ENCODE assay signal across 27 cellular contexts in the genomic region with DNA sequence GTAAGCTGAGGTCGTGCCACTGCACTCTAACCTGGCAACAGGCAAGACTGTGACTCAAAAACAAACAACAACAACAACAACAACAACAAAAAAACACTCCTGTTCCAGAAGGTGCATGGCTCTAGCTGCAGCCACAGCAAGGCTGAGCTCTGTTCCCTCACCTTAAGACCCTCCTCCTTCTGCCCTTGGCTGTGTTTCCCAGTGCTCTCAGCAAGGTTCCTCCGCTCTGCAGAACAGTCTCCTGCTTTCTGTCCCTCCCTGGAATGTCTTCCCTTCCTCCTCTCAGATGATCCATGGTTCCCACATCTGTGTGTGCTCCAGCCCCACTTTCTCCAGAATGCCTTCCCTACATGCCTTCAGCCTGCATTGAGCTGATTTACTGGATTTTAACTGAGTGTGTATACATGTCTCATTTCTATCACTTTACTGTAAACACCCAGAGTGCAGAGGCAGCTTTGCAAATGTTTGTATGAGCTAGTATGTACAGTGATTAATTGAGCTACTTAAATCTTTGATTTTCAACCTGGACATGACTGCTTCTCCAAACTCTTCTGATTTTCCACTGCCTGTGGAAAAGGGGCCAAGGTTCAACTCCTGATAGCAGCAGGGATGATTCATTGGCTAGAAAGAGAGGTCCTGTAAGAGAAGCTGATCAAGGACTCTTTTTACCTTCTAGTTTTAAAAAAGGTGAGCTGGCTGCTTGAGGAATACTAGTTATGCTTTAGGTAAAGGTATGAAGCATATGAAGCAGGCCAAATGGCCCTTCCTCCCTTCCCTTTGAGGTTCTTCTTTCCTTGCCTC. TPM values are rescaled to one million over a fixed set of nuclear protein-coding genes. Genes with fewer than 3 reads are reported as not detected.
DNase-seq lines count a peak whose midpoint lies in the region; ATAC-seq, FAIRE-seq and TF ChIP-seq lines count a peak whose summit lies in the region.
"Had no signal": no experiment of that assay in that cellular context is flagged by ENCODE, and none has a peak within 500 bp of the region (broad histone marks: within the 10 kb centered on the region; RNA-seq: fewer than 3 reads in every experiment).

No MANE protein-coding gene starts in this region.

- ATAC-seq in A549 (peak in 1 of 2 experiments; percentile 42; a peak in 2 of 6 replicates), HG02571 (IDR thresholded peaks at IDR 0.05; ENCODE audit: unreplicated experiment) (no peak), HG03457 (IDR thresholded peaks at IDR 0.05; ENCODE audit: unreplicated experiment) (no peak)
- ATAC-seq: PC-3 had no signal

- no peak overlapping the region for H3K27ac ChIP-seq in A549
- no peak overlapping the region for H3K27ac ChIP-seq in PC-9
- H3K27ac ChIP-seq in hepatocyte: peak overlapping the region; percentile 38
- no peak overlapping the region for H3K27ac ChIP-seq in osteoblast (ENCODE audit: low read depth, low read length)
- H3K27ac ChIP-seq: BLaER1 treated with 17β-estradiol and CSF1 and Interleukin-3, amounts not matched to agents 10 nM and 100 nM; GM23248; SJSA1 had no signal

- H2AFZ ChIP-seq in PC-9: peak overlapping the region; percentile 17
- no peak overlapping the region for H2AFZ ChIP-seq in hepatocyte
- H2AFZ ChIP-seq in osteoblast (ENCODE audit: low read length): peak overlapping the region; percentile 12
- H2AFZ ChIP-seq: GM23248 had no signal

- no peaks in the 10 kb centered on the region for H3K9me2 ChIP-seq in PC-9 (ENCODE audit: insufficient read depth)
- H3K9me2 ChIP-seq in hepatocyte (replicated peaks; ENCODE audit: insufficient read depth): no peaks in the 10 kb centered on the region

- H3K9me3 ChIP-seq in A549 (no peaks in the 10 kb centered on the region), PC-9 (ENCODE audit: insufficient read depth, low read depth) (no peaks in the 10 kb centered on the region), hepatocyte (ENCODE audit: low read depth) (no peaks in the 10 kb centered on the region), osteoblast (ENCODE audit: low read depth, low read length) (no peaks in the 10 kb centered on the region)
- H3K9me3 ChIP-seq: BLaER1 treated with 17β-estradiol and CSF1 and Interleukin-3, amounts not matched to agents 10 nM and 100 nM; MG63; SJSA1 had no signal

- H3F3A ChIP-seq in PC-9 (ENCODE audit: insufficient read depth, low read depth): no peaks in the 10 kb centered on the region

- TF ChIP-seq CTCF in A549 (IDR thresholded peaks at IDR 0.05) (no peak), PC-9 (conservative IDR thresholded peaks at IDR 0.05) (no peak), hepatocyte (IDR thresholded peaks at IDR 0.05; ENCODE audit: poor library complexity) (no peak), osteoblast (IDR thresholded peaks at IDR 0.05; ENCODE audit: extremely low read depth, low read depth, low read length) (no peak)

- H3K79me2 ChIP-seq in PC-9 (ENCODE audit: low read depth) (no peaks in the 10 kb centered on the region), hepatocyte (no peaks in the 10 kb centered on the region), osteoblast (ENCODE audit: insufficient read depth, low read length) (no peaks in the 10 kb centered on the region)

- H3K4me2 ChIP-seq in A549 (peak overlapping the region; percentile 0; the same call in 1 of the 3 replicates), PC-9 (0 out of 2 replicates have a peak overlapping the region, but pooled peaks have one; percentile 13), hepatocyte (peak overlapping the region; percentile 29), osteoblast (ENCODE audit: insufficient read depth, low read length) (no peak overlapping the region)
- H3K4me2 ChIP-seq: BLaER1 treated with 17β-estradiol and CSF1 and Interleukin-3, amounts not matched to agents 10 nM and 100 nM had no signal

- no peak for TF ChIP-seq POLR2A in A549 (IDR thresholded peaks at IDR 0.05; ENCODE audit: low read length)

- DNase-seq in A549 (ENCODE audit: low read depth in 1 of 2, low spot score in 1 of 2): no peak
- DNase-seq in PC-9: no peak
- DNase-seq in hepatocyte (ENCODE audit: low spot score): peak; percentile 23
- no peak for DNase-seq in osteoblast (ENCODE audit: insufficient read length, low spot score, missing footprints)
- DNase-seq in activated effector memory CD4-positive, alpha-beta T cell treated with anti-CD3 and anti-CD28 coated beads, Interleukin-2, amount 50 U/mL, for 16 hours: no peak
- DNase-seq: 8988T; CD4-positive, alpha-beta T cell; GM23248; HCEC 1CT; KBM-7; MG63; NCI-H2029; NCI-H446; NCI-H524 treated with DMSO at 0.1 percent for 48 hours; NCI-H774; PC-3; Right ventricle myocardium superior; RPMI8226 had no signal

- CTCF ChIA-PET in A549 (lab: Yijun Ruan, JAX) (interaction anchor here (0.9 to 19.5 kb wide), 5 partner anchors 8 to 283 kb away, joined by 3 to 231 read pairs (median 8); a partner anchor contains a TSS), PC-9 (lab: Charles Lee) (interaction anchor here (0.6 kb wide), 3 partner anchors 23 to 205 kb away, joined by 3 to 4 read pairs (median 3); no protein-coding TSS in a partner anchor)

- H3K4me3 ChIP-seq in A549: no peak overlapping the region
- H3K4me3 ChIP-seq in PC-9: no peak overlapping the region
- H3K4me3 ChIP-seq in hepatocyte: no peak overlapping the region
- H3K4me3 ChIP-seq in osteoblast (ENCODE audit: insufficient read depth, low read length): no peak overlapping the region
- H3K4me3 ChIP-seq: BLaER1 treated with 17β-estradiol and CSF1 and Interleukin-3, amounts not matched to agents 10 nM and 100 nM; GM23248; MG63; SJSA1 had no signal

- H3K27me3 ChIP-seq in PC-9 (ENCODE audit: insufficient read depth, low read depth) (no peaks in the 10 kb centered on the region), hepatocyte (no peaks in the 10 kb centered on the region), osteoblast (ENCODE audit: insufficient read depth, low read length) (no peaks in the 10 kb centered on the region)
- H3K27me3 ChIP-seq: BLaER1 treated with 17β-estradiol and CSF1 and Interleukin-3, amounts not matched to agents 10 nM and 100 nM; MG63; SJSA1 had no signal

- H3K4me1 ChIP-seq in A549 (no peaks in the 10 kb centered on the region), PC-9 (replicated peaks; ENCODE audit: insufficient read depth) (peaks cover 7% of the 10 kb centered on the region; the same call in 1 of the 2 replicates), hepatocyte (ENCODE audit: insufficient read depth) (no peaks in the 10 kb centered on the region), osteoblast (ENCODE audit: insufficient read depth, low read length) (no peaks in the 10 kb centered on the region)

- TF ChIP-seq RAD21 in A549 (conservative IDR thresholded peaks at IDR 0.05 in 1 of 2, IDR thresholded peaks at IDR 0.05 in 1 of 2): no peak

- 68% methylated on average over 2 of the region's 2 CpGs for WGBS in A549 (ENCODE audit: missing lambda C conversion rate)
- WGBS in hepatocyte (ENCODE audit: low lambda C conversion rate, missing lambda C conversion rate): 85% methylated on average over 2 of the region's 2 CpGs

- H4K20me1 ChIP-seq in PC-9 (ENCODE audit: insufficient read depth) (no peaks in the 10 kb centered on the region), hepatocyte (ENCODE audit: insufficient read depth, poor library complexity, severe bottlenecking) (no peaks in the 10 kb centered on the region), osteoblast (ENCODE audit: insufficient read depth, low read length) (no peaks in the 10 kb centered on the region)
- H4K20me1 ChIP-seq: BLaER1 treated with 17β-estradiol and CSF1 and Interleukin-3, amounts not matched to agents 10 nM and 100 nM had no signal

- H3K36me3 ChIP-seq in PC-9 (ENCODE audit: low read depth) (no peaks in the 10 kb centered on the region), hepatocyte (replicated peaks; ENCODE audit: insufficient read depth, low read depth) (no peaks in the 10 kb centered on the region), osteoblast (ENCODE audit: insufficient read depth, low read length) (no peaks in the 10 kb centered on the region)
- H3K36me3 ChIP-seq: BLaER1 treated with 17β-estradiol and CSF1 and Interleukin-3, amounts not matched to agents 10 nM and 100 nM; MG63; SJSA1 had no signal

- intact Hi-C loops in PC-9 (cut with micrococcal nuclease; ENCODE audit: unreplicated experiment): no loop called here

- POLR2A ChIA-PET in A549 (lab: Yijun Ruan, JAX): no interaction called here
- POLR2A ChIA-PET in PC-9 (lab: Charles Lee; ENCODE audit: unreplicated experiment): interaction anchor here (0.5 to 0.6 kb wide), 2 partner anchors 120 to 477 kb away, joined by 3 read pairs; a partner anchor contains a TSS

- FAIRE-seq in A549 (lab: Jason Lieb, UNC): no peak
- FAIRE-seq: D721Med, G401.6 had no signal

- no TSS peak for BruUV-seq in PC-9 (replicated peaks; lab: Mats Ljungman, UMichigan)

- TF ChIP-seq EP300 in A549 (IDR thresholded peaks at IDR 0.05): no peak

TF ChIP-seq in A549, 52 proteins besides CTCF, POLR2A, EP300 and RAD21 (continues in another document):
- no peak for TF ChIP-seq SREBF2 (IDR thresholded peaks at IDR 0.05)
- TF ChIP-seq RNF2 (IDR thresholded peaks at IDR 0.05; ENCODE audit: borderline replicate concordance, low read depth): no peak

RNA-seq across cellular contexts. Expression of a gene that starts 14.7 kb away (rescaled TPM):
- polyA plus RNA-seq in A549 (2011; rRNA removed) (0.08 TPM in 1 of 2 replicates, not detected in the other), A549 (2017; fragmentation: RNase III; extraction: RNeasy Plus Mini Kit Qiagen cat#74134 plus additional on column Dnase treatment) (not detected in 3 replicates), hepatocyte (not detected in 2 replicates)
- polyA plus RNA-seq in A549 (2012; cell fraction: cytosol; rRNA removed): not detected in 2 replicates
- 0.05 TPM in 1 of 2 replicates, not detected in the other for polyA plus RNA-seq in A549 (2012; cell fraction: nucleus; rRNA removed)
- not detected in 2 replicates for polyA minus RNA-seq in A549 (2011; rRNA and poly(A)+ RNA removed)
- total RNA-seq in PC-9 (2021) (not detected in 2 replicates), hepatocyte (not detected in 2 replicates), osteoblast (under 0.01 TPM in 1 of 2 replicates, not detected in the other)
- total RNA-seq: CD4-positive, alpha-beta T cell; Daoy; GM23248; HT1080; PC-3; Right ventricle myocardium superior; SJSA1 had no signal
- polyA plus RNA-seq: AG04450, GM23248 had no signal

RNA-seq across cellular contexts. Expression of a gene that starts 25.3 kb away (rescaled TPM):
- polyA plus RNA-seq in A549 (2011; rRNA removed) (71.5 and 76.1 TPM in 2 replicates), A549 (2017; fragmentation: RNase III; extraction: RNeasy Plus Mini Kit Qiagen cat#74134 plus additional on column Dnase treatment) (20.5 to 23.0 TPM (median 22.9 TPM) in 3 replicates), hepatocyte (46.6 and 60.7 TPM in 2 replicates)
- polyA plus RNA-seq in A549 (2012; cell fraction: cytosol; rRNA removed): 35.1 and 35.6 TPM in 2 replicates
- 7.8 TPM in 2 replicates for polyA plus RNA-seq in A549 (2012; cell fraction: nucleus; rRNA removed)
- 12.8 and 12.9 TPM in 2 replicates for polyA minus RNA-seq in A549 (2011; rRNA and poly(A)+ RNA removed)
- total RNA-seq in PC-9 (2021) (58.2 and 74.7 TPM in 2 replicates), hepatocyte (39.0 and 39.7 TPM in 2 replicates), osteoblast (38.4 and 38.6 TPM in 2 replicates)

RNA-seq across cellular contexts. Expression of a gene that starts 35.4 kb away (rescaled TPM):
- polyA plus RNA-seq in A549 (2011; rRNA removed) (100 and 102 TPM in 2 replicates), A549 (2017; fragmentation: RNase III; extraction: RNeasy Plus Mini Kit Qiagen cat#74134 plus additional on column Dnase treatment) (39.0 to 46.2 TPM (median 44.5 TPM) in 3 replicates), hepatocyte (66.1 and 81.0 TPM in 2 replicates)
- 17.0 and 18.0 TPM in 2 replicates for polyA plus RNA-seq in A549 (2012; cell fraction: cytosol; rRNA removed)
- polyA plus RNA-seq in A549 (2012; cell fraction: nucleus; rRNA removed): 10.5 and 11.5 TPM in 2 replicates
- polyA minus RNA-seq in A549 (2011; rRNA and poly(A)+ RNA removed): 96.6 and 97.9 TPM in 2 replicates
- total RNA-seq in PC-9 (2021) (40.1 and 65.0 TPM in 2 replicates), hepatocyte (62.2 and 81.0 TPM in 2 replicates), osteoblast (86.1 and 109 TPM in 2 replicates)
